2 cellular contexts compared by ENCODE assay signal in the genomic region with DNA sequence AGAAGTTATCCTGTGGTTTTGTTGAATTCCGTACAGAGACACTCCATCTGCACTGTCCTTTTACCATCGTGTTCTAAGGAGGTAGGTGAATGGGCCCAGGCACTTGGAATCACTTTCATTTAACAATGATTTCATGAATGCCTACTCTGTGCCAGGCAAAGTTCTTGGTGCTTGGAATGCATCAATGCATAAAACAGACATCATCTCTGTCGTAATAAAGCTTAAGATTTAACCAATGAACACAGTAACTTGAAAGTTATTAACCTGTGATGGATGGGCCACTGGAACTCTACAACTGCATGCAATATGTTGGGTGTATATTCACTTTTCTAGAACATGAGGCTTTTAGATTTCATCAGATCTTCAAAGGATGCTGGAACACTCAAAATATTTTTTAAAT.
TF ChIP-seq lines count a peak whose summit lies in the region.

No MANE protein-coding gene starts in this region.

TF ChIP-seq in A549, 52 proteins besides CTCF, POLR2A, EP300 and RAD21 (continued from another document):
- TF ChIP-seq TP53 (CRISPR knock-in tag; IDR thresholded peaks at IDR 0.05): no peak

TF ChIP-seq in IMR-90, 13 proteins besides CTCF, POLR2A, EP300 and RAD21 (continued from another document):
- TF ChIP-seq CHD1 (IDR thresholded peaks at IDR 0.05; ENCODE audit: low read depth, low read length) (no peak), SMC3 (IDR thresholded peaks at IDR 0.05; ENCODE audit: low read depth, low read length) (no peak), FOS (IDR thresholded peaks at IDR 0.05; ENCODE audit: low read depth, low read length) (no peak), MAZ (IDR thresholded peaks at IDR 0.05; ENCODE audit: borderline replicate concordance, low read depth, low read length) (no peak), CEBPB (IDR thresholded peaks at IDR 0.05; ENCODE audit: low read depth, low read length) (no peak)
